Comparison of ENCODE assay signal across 23 cellular contexts in the genomic region with DNA sequence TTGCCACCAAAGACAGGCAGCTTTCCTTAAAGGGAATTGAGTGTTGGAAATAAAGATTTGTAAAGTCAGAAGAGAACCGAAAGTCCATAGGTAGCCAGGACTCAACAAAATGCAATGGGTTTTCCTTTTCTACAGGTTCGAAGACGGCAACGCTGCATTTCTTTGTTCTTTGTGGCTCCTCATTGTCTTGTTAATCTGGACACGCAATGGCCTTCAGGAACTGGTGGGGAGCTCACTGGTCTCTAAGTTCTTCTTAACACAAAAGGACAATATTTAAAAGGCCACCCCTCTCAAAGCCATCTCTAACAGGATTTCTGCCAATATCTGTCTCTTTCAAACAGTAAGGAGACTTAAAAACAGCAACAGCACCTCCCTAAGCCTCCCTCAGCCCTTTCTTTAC.
"Had no signal": no experiment of that assay in that cellular context is flagged by ENCODE, and none has a peak within 500 bp of the region (broad histone marks: within the 10 kb centered on the region; RNA-seq: fewer than 3 reads in every experiment).

No MANE protein-coding gene starts in this region.

- H3K27ac ChIP-seq: ascending aorta, body of pancreas, PC-9 had no signal

- H3K27ac Mint-ChIP-seq: activated B cell treated with CpG ODN at 0.5 μM for 24 hours; activated CD4-positive, alpha-beta T cell treated with anti-CD3 and anti-CD28 coated beads, Interleukin-2, amount 10 ng/mL, durations not matched to agents 24 days and 14 days; activated CD8-positive, alpha-beta memory T cell treated with anti-CD3 and anti-CD28 coated beads, Interleukin-2, amount 10 ng/mL, durations not matched to agents 7 days and 5 days; activated naive CD4-positive, alpha-beta T cell treated with anti-CD3 and anti-CD28 coated beads, Interleukin-2, amount 50 U/mL, for 72 hours; activated naive CD8-positive, alpha-beta T cell treated with anti-CD3 and anti-CD28 coated beads, Interleukin-2, amount 50 U/mL, for 24 hours; activated T-cell treated with anti-CD3 and anti-CD28 coated beads, Interleukin-2, amount 50 U/mL, for 24 hours; activated T-helper 1 cell treated with anti-CD3 and anti-CD28 coated beads, Interleukin-12 subunit alpha, Interleukin-12 subunit beta, Interleukin-2, Interleukin-4 antibody, amounts not matched to agents 30 ng/mL and 10 ng/mL and 1 ng/mL, durations not matched to agents 14 hours and 24 hours and 36 hours; T-helper 17 cell had no signal

- H3K36me3 ChIP-seq: ascending aorta had no signal

- H2AFZ ChIP-seq: PC-9 had no signal

- H3K4me3 Mint-ChIP-seq: activated B cell treated with CpG ODN at 0.5 μM for 24 hours; activated CD4-positive, alpha-beta T cell treated with anti-CD3 and anti-CD28 coated beads, Interleukin-2, amount 10 ng/mL, durations not matched to agents 24 days and 14 days; activated CD8-positive, alpha-beta memory T cell treated with anti-CD3 and anti-CD28 coated beads, Interleukin-2, amount 10 ng/mL, durations not matched to agents 7 days and 5 days; activated naive CD8-positive, alpha-beta T cell treated with anti-CD3 and anti-CD28 coated beads, Interleukin-2, amount 50 U/mL, for 24 hours; activated T-cell treated with anti-CD3 and anti-CD28 coated beads, Interleukin-2, amount 50 U/mL, for 24 hours; activated T-helper 1 cell treated with anti-CD3 and anti-CD28 coated beads, Interleukin-12 subunit alpha, Interleukin-12 subunit beta, Interleukin-2, Interleukin-4 antibody, amounts not matched to agents 30 ng/mL and 10 ng/mL and 1 ng/mL, durations not matched to agents 14 hours and 24 hours and 36 hours; T-helper 17 cell had no signal

- DNase-seq: activated B cell treated with CpG ODN at 0.5 μM for 24 hours; activated CD4-positive, alpha-beta T cell treated with anti-CD3 and anti-CD28 coated beads for 1 hour; activated CD4-positive, alpha-beta T cell treated with anti-CD3 and anti-CD28 coated beads, Interleukin-2, amount 50 U/mL, for 48 hours; activated CD8-positive, alpha-beta memory T cell treated with anti-CD3 and anti-CD28 coated beads, Interleukin-2, amount 10 ng/mL, durations not matched to agents 7 days and 5 days; activated effector memory CD4-positive, alpha-beta T cell treated with Interleukin-2 at 50 U/mL for 16 hours; activated naive CD4-positive, alpha-beta T cell treated with Interleukin-2 at 50 U/mL for 16 hours; activated naive CD8-positive, alpha-beta T cell treated with anti-CD3 and anti-CD28 coated beads, Interleukin-2, amount 50 U/mL, for 24 hours; activated T-cell treated with anti-CD3 and anti-CD28 coated beads, Interleukin-2, amount 50 U/mL, for 24 hours; amniotic stem cell; body of pancreas; central memory CD4-positive, alpha-beta T cell; Kasumi-1; NCI-H2107; NCI-H2171 treated with DMSO at 0.1 percent for 48 hours; NCI-H510A treated with DMSO at 0.1 percent for 48 hours; PC-9; SIG-M5; T-helper 17 cell; T-helper 9 cell had no signal

- ATAC-seq: activated CD8-positive, alpha-beta memory T cell treated with anti-CD3 and anti-CD28 coated beads, Interleukin-2, amount 10 ng/mL, durations not matched to agents 7 days and 5 days; activated naive CD4-positive, alpha-beta T cell treated with anti-CD3 and anti-CD28 coated beads, Interleukin-2, amount 50 U/mL, for 72 hours; activated naive CD8-positive, alpha-beta T cell treated with anti-CD3 and anti-CD28 coated beads, Interleukin-2, amount 50 U/mL, for 24 hours; body of pancreas; T-helper 17 cell had no signal

- H3K9me3 Mint-ChIP-seq: activated B cell treated with CpG ODN at 0.5 μM for 24 hours; activated CD4-positive, alpha-beta T cell treated with anti-CD3 and anti-CD28 coated beads, Interleukin-2, amount 10 ng/mL, durations not matched to agents 24 days and 14 days; activated naive CD4-positive, alpha-beta T cell treated with anti-CD3 and anti-CD28 coated beads, Interleukin-2, amount 50 U/mL, for 72 hours; activated naive CD8-positive, alpha-beta T cell treated with anti-CD3 and anti-CD28 coated beads, Interleukin-2, amount 50 U/mL, for 24 hours; activated T-cell treated with anti-CD3 and anti-CD28 coated beads, Interleukin-2, amount 50 U/mL, for 24 hours; activated T-helper 1 cell treated with anti-CD3 and anti-CD28 coated beads, Interleukin-12 subunit alpha, Interleukin-12 subunit beta, Interleukin-2, Interleukin-4 antibody, amounts not matched to agents 30 ng/mL and 10 ng/mL and 1 ng/mL, durations not matched to agents 14 hours and 24 hours and 36 hours had no signal

- H3K9me3 ChIP-seq: ascending aorta, body of pancreas had no signal

- H3K4me1 ChIP-seq: body of pancreas had no signal

- H3K27me3 Mint-ChIP-seq: activated B cell treated with CpG ODN at 0.5 μM for 24 hours; activated T-cell treated with anti-CD3 and anti-CD28 coated beads, Interleukin-2, amount 50 U/mL, for 24 hours had no signal

- H3K4me1 Mint-ChIP-seq: activated B cell treated with CpG ODN at 0.5 μM for 24 hours; activated CD8-positive, alpha-beta memory T cell treated with anti-CD3 and anti-CD28 coated beads, Interleukin-2, amount 10 ng/mL, durations not matched to agents 7 days and 5 days; activated naive CD8-positive, alpha-beta T cell treated with anti-CD3 and anti-CD28 coated beads, Interleukin-2, amount 50 U/mL, for 24 hours; T-helper 17 cell had no signal

- H3K4me3 ChIP-seq: ascending aorta, body of pancreas, PC-9 had no signal

- H3K36me3 Mint-ChIP-seq: activated CD8-positive, alpha-beta memory T cell treated with anti-CD3 and anti-CD28 coated beads, Interleukin-2, amount 10 ng/mL, durations not matched to agents 7 days and 5 days; activated naive CD4-positive, alpha-beta T cell treated with anti-CD3 and anti-CD28 coated beads, Interleukin-2, amount 50 U/mL, for 72 hours had no signal

- H3K4me2 ChIP-seq: PC-9 had no signal

- H3K27me3 ChIP-seq: ascending aorta, body of pancreas had no signal
